Comparison of ENCODE assay signal across 25 cellular contexts in genomic region chr11:58046231-58046630, GRCh38. TPM values are rescaled to one million over a fixed set of nuclear protein-coding genes. Genes with fewer than 3 reads are reported as not detected.
DNase-seq lines count a peak whose midpoint lies in the region; ATAC-seq, FAIRE-seq and TF ChIP-seq lines count a peak whose summit lies in the region.
"Had no signal": no experiment of that assay in that cellular context is flagged by ENCODE, and none has a peak within 500 bp of the region (broad histone marks: within the 10 kb centered on the region; RNA-seq: fewer than 3 reads in every experiment).

No MANE protein-coding gene starts in this region.

- FAIRE-seq in bronchial epithelial cell (lab: Jason Lieb, UNC): no peak
- FAIRE-seq: A204.1, H1 had no signal

- intact Hi-C loops in mammary epithelial cell (cut with micrococcal nuclease) (no loop called here), breast epithelium (cut with DNase I; ENCODE audit: low total_unique reads) (no loop called here), heart left ventricle (cut with DNase I) (no loop called here)

- H3K9me3 ChIP-seq in mammary epithelial cell (replicated peaks; ENCODE audit: insufficient read depth, low read length) (no peaks in the 10 kb centered on the region), breast epithelium (no peaks in the 10 kb centered on the region), heart left ventricle (peaks cover 0 to 4% (median 0%) of the 10 kb centered on the region in 12 donors)
- H3K9me3 ChIP-seq: BE2C; BLaER1 treated with 17β-estradiol and CSF1 and Interleukin-3, amounts not matched to agents 10 nM and 100 nM had no signal

- H3K4me1 ChIP-seq in mammary epithelial cell (ENCODE audit: insufficient read depth, low read length): no peaks in the 10 kb centered on the region
- H3K4me1 ChIP-seq in breast epithelium: no peaks in the 10 kb centered on the region
- no peaks in the 10 kb centered on the region for H3K4me1 ChIP-seq in heart left ventricle
- H3K4me1 ChIP-seq: BE2C; BLaER1 treated with 17β-estradiol and CSF1 and Interleukin-3, amounts not matched to agents 10 nM and 100 nM had no signal

- no peak for ATAC-seq in GM21528 (IDR thresholded peaks at IDR 0.05; ENCODE audit: low FRiP score, unreplicated experiment)
- ATAC-seq in heart left ventricle: no peak

- no peak overlapping the region for H3K4me3 ChIP-seq in mammary epithelial cell (replicated peaks in 1 of 3; ENCODE audit: insufficient read depth in 1 of 3, low read depth in 2 of 3, low read length in 3 of 3)
- no peak overlapping the region for H3K4me3 ChIP-seq in breast epithelium
- no peak overlapping the region for H3K4me3 ChIP-seq in bronchial epithelial cell (ENCODE audit: low read depth, low read length)
- no peak overlapping the region for H3K4me3 ChIP-seq in fibroblast of pulmonary artery (replicated peaks; ENCODE audit: low read depth, low read length)
- H3K4me3 ChIP-seq in heart left ventricle: no peak overlapping the region
- H3K4me3 ChIP-seq: BLaER1 treated with 17β-estradiol and CSF1 and Interleukin-3, amounts not matched to agents 10 nM and 100 nM had no signal

- H3K4me2 ChIP-seq in mammary epithelial cell (ENCODE audit: insufficient read depth, low read depth, low read length): no peak overlapping the region
- H3K4me2 ChIP-seq: BLaER1 treated with 17β-estradiol and CSF1 and Interleukin-3, amounts not matched to agents 10 nM and 100 nM had no signal

- no TSS peak for BruUV-seq in mammary epithelial cell (replicated peaks; lab: Mats Ljungman, UMichigan)

- TF ChIP-seq POLR2A in breast epithelium (IDR thresholded peaks at IDR 0.05) (no peak), heart left ventricle (IDR thresholded peaks at IDR 0.05) (no peak)

- WGBS in mammary epithelial cell (ENCODE audit: low coverage, missing lambda C conversion rate): 39% methylated on average over 3 of the region's 3 CpGs
- WGBS in heart left ventricle, 4 donors: 57 to 78% (median 66%) methylated on average over 3 of the region's 3 CpGs

- H3K9ac ChIP-seq in mammary epithelial cell (ENCODE audit: insufficient read depth, low read length): no peak overlapping the region
- H3K9ac ChIP-seq: BLaER1 treated with 17β-estradiol and CSF1 and Interleukin-3, amounts not matched to agents 10 nM and 100 nM had no signal

- DNase-seq in mammary epithelial cell (peak; percentile 62), breast epithelium (ENCODE audit: low spot score in 2 of 2) (no peak), bronchial epithelial cell (ENCODE audit: low read depth) (peak; percentile 53), fibroblast of pulmonary artery (ENCODE audit: low read depth) (peak; percentile 19), heart left ventricle (no peak), OCI-M1 (lab: John Stamatoyannopoulos, UW) (no peak), SIG-M5 treated with dmso at 0.1 percent for 504 hours (lab: John Stamatoyannopoulos, UW; ENCODE audit: unreplicated experiment) (no peak)
- DNase-seq: BE2C; Calu3; CD4-positive, alpha-beta T cell; CD8-positive, alpha-beta memory T cell; DMS53; DMS79 treated with DMSO at 0.1 percent for 48 hours; GF-D8; H7; HCEC 1CT had no signal

- dilution Hi-C loops in mammary epithelial cell (cut with HindIII; ENCODE audit: low sequenced_read_pairs): no loop called here

- H3K27ac ChIP-seq in mammary epithelial cell (ENCODE audit: insufficient read depth, low read depth, low read length) (no peak overlapping the region), breast epithelium (no peak overlapping the region), heart left ventricle (no peak overlapping the region)
- H3K27ac ChIP-seq: 22Rv1; BLaER1 treated with 17β-estradiol and CSF1 and Interleukin-3, amounts not matched to agents 10 nM and 100 nM had no signal

- TF ChIP-seq CTCF in mammary epithelial cell (conservative IDR thresholded peaks at IDR 0.05 in 1 of 2, IDR thresholded peaks at IDR 0.05 in 1 of 2; ENCODE audit: extremely low read depth in 1 of 2, insufficient read depth in 1 of 2, low read depth in 1 of 2, low read length in 2 of 2): no peak
- TF ChIP-seq CTCF in breast epithelium (IDR thresholded peaks at IDR 0.05): no peak
- TF ChIP-seq CTCF in bronchial epithelial cell (IDR thresholded peaks at IDR 0.05; ENCODE audit: insufficient read depth, low read length, severe bottlenecking): no peak
- no peak for TF ChIP-seq CTCF in fibroblast of pulmonary artery (IDR thresholded peaks at IDR 0.05; ENCODE audit: low read length, missing control alignments)
- no peak for TF ChIP-seq CTCF in heart left ventricle (IDR thresholded peaks at IDR 0.05)

- H3K27me3 ChIP-seq in mammary epithelial cell (ENCODE audit: insufficient read depth, low read length) (no peaks in the 10 kb centered on the region), breast epithelium (no peaks in the 10 kb centered on the region), bronchial epithelial cell (ENCODE audit: control insufficient read depth, insufficient read depth, low read length) (no peaks in the 10 kb centered on the region), heart left ventricle (no peaks in the 10 kb centered on the region)
- H3K27me3 ChIP-seq: BE2C; BLaER1 treated with 17β-estradiol and CSF1 and Interleukin-3, amounts not matched to agents 10 nM and 100 nM had no signal

- H3K79me2 ChIP-seq in mammary epithelial cell (ENCODE audit: insufficient read depth, low read length): no peaks in the 10 kb centered on the region

- CTCF ChIA-PET in mammary epithelial cell (lab: Charles Lee; ENCODE audit: low non-redundant PET): interaction anchor here (0.6 kb wide), 1 partner anchor 24 kb away, joined by 5 read pairs; no protein-coding TSS in a partner anchor

- H3K36me3 ChIP-seq in mammary epithelial cell (ENCODE audit: insufficient read depth, low read length): no peaks in the 10 kb centered on the region
- no peaks in the 10 kb centered on the region for H3K36me3 ChIP-seq in breast epithelium
- H3K36me3 ChIP-seq in bronchial epithelial cell (ENCODE audit: control insufficient read depth, insufficient read depth, low read length): no peaks in the 10 kb centered on the region
- H3K36me3 ChIP-seq in heart left ventricle: no peaks in the 10 kb centered on the region
- H3K36me3 ChIP-seq: BE2C; BLaER1 treated with 17β-estradiol and CSF1 and Interleukin-3, amounts not matched to agents 10 nM and 100 nM had no signal

- H4K20me1 ChIP-seq in mammary epithelial cell (ENCODE audit: insufficient read depth, low read length): no peaks in the 10 kb centered on the region
- H4K20me1 ChIP-seq: BLaER1 treated with 17β-estradiol and CSF1 and Interleukin-3, amounts not matched to agents 10 nM and 100 nM had no signal

- in situ Hi-C loops in mammary epithelial cell (cut with MboI; ENCODE audit: low sequenced_read_pairs in 2 of 2): no loop called here

- no peak overlapping the region for H2AFZ ChIP-seq in mammary epithelial cell (ENCODE audit: low read depth, low read length)

RNA-seq across cellular contexts. Expression of gene OR6Q1, which starts 15.5 kb away (rescaled TPM):
- total RNA-seq in mammary epithelial cell (not detected), breast epithelium (not detected), bronchial epithelial cell (not detected in 2 replicates), heart left ventricle (not detected)
- polyA plus RNA-seq in mammary epithelial cell (not detected), heart left ventricle (not detected)
- not detected for polyA minus RNA-seq in mammary epithelial cell
- total RNA-seq: Calu3; CD4-positive, alpha-beta T cell; CD8-positive, alpha-beta memory T cell; Daoy; G401; H1; H7 had no signal
- polyA plus RNA-seq: AG04450; CD14-positive monocyte; CD8-positive, alpha-beta memory T cell; H1 had no signal

RNA-seq across cellular contexts. Expression of gene OR9Q1, which starts 22.6 kb away (rescaled TPM):
- total RNA-seq in mammary epithelial cell: not detected
- not detected for polyA plus RNA-seq in mammary epithelial cell
- not detected for polyA minus RNA-seq in mammary epithelial cell
- not detected for total RNA-seq in breast epithelium
- not detected in 2 replicates for total RNA-seq in bronchial epithelial cell
- not detected for total RNA-seq in heart left ventricle
- not detected for polyA plus RNA-seq in heart left ventricle
- total RNA-seq: Calu3; CD4-positive, alpha-beta T cell; CD8-positive, alpha-beta memory T cell; Daoy; G401; H1; H7 had no signal
- polyA plus RNA-seq: AG04450; CD14-positive monocyte; CD8-positive, alpha-beta memory T cell; H1 had no signal

Comparison
In these comparisons a context has a peak if more than half of its experiments do, and no peak if none do; other contexts are left out.
1. DNase-seq: peak in mammary epithelial cell (single experiment), bronchial epithelial cell (single experiment) and fibroblast of pulmonary artery (single experiment); none in breast epithelium (0 of 2), heart left ventricle (0 of 5), OCI-M1 (single experiment) and SIG-M5 treated with dmso at 0.1 percent for 504 hours (single experiment).